ENCODE assay signal across 17 cellular contexts in genomic region chr16:22938647-22939046, GRCh38.
"Had no signal": no experiment of that assay in that cellular context is flagged by ENCODE, and none has a peak within 500 bp of the region (broad histone marks: within the 10 kb centered on the region; RNA-seq: fewer than 3 reads in every experiment).

No MANE protein-coding gene starts in this region.

- H3K9me3 ChIP-seq: gastroesophageal sphincter, ovary, right lobe of liver, thoracic aorta had no signal

- H3K4me3 Mint-ChIP-seq: activated CD4-positive, alpha-beta T cell treated with anti-CD3 and anti-CD28 coated beads, Interleukin-2, amount 10 ng/mL, durations not matched to agents 7 days and 5 days; activated T-helper 1 cell treated with anti-CD3 and anti-CD28 coated beads, Interleukin-12 subunit alpha, Interleukin-12 subunit beta, Interleukin-2, Interleukin-4 antibody, amounts not matched to agents 30 ng/mL and 10 ng/mL and 1 ng/mL, durations not matched to agents 14 hours and 24 hours and 36 hours; effector memory CD8-positive, alpha-beta T cell; stimulated activated naive CD8-positive, alpha-beta T cell treated with anti-CD3 and anti-CD28 coated beads, Interleukin-15, amount 100 ng/mL, for 72 hours had no signal

- H3K4me1 Mint-ChIP-seq: activated CD4-positive, alpha-beta T cell treated with anti-CD3 and anti-CD28 coated beads, Interleukin-2, amount 10 ng/mL, durations not matched to agents 7 days and 5 days; stimulated activated naive CD8-positive, alpha-beta T cell treated with anti-CD3 and anti-CD28 coated beads, Interleukin-15, amount 100 ng/mL, for 72 hours had no signal

- H3K27me3 ChIP-seq: ovary, right lobe of liver had no signal

- H3K4me1 ChIP-seq: gastroesophageal sphincter, right lobe of liver had no signal

- H3K36me3 ChIP-seq: gastroesophageal sphincter, ovary, right lobe of liver, thoracic aorta had no signal

- DNase-seq: activated CD4-positive, alpha-beta T cell treated with anti-CD3 and anti-CD28 coated beads, Interleukin-2, amount 10 ng/mL, durations not matched to agents 7 days and 5 days; activated CD8-positive, alpha-beta memory T cell treated with anti-CD3 and anti-CD28 coated beads, Interleukin-2, amount 50 U/mL, for 48 hours; activated naive CD4-positive, alpha-beta T cell; aorta; dermis blood vessel endothelial cell; effector memory CD8-positive, alpha-beta T cell; erythroblast; naive B cell; ovary; right lobe of liver; stimulated activated naive CD8-positive, alpha-beta T cell treated with anti-CD3 and anti-CD28 coated beads, Interleukin-15, amount 100 ng/mL, for 72 hours had no signal

- H3K4me3 ChIP-seq: gastroesophageal sphincter, ovary, right lobe of liver, thoracic aorta had no signal

- H3K27ac ChIP-seq: gastroesophageal sphincter, ovary, right lobe of liver, thoracic aorta had no signal

- H3K27ac Mint-ChIP-seq: activated CD4-positive, alpha-beta T cell treated with anti-CD3 and anti-CD28 coated beads, Interleukin-2, amount 10 ng/mL, durations not matched to agents 7 days and 5 days; activated T-helper 1 cell treated with anti-CD3 and anti-CD28 coated beads, Interleukin-12 subunit alpha, Interleukin-12 subunit beta, Interleukin-2, Interleukin-4 antibody, amounts not matched to agents 30 ng/mL and 10 ng/mL and 1 ng/mL, durations not matched to agents 14 hours and 24 hours and 36 hours; effector memory CD8-positive, alpha-beta T cell; naive B cell; stimulated activated naive CD8-positive, alpha-beta T cell treated with anti-CD3 and anti-CD28 coated beads, Interleukin-15, amount 100 ng/mL, for 72 hours had no signal

- H3K9me3 Mint-ChIP-seq: activated CD4-positive, alpha-beta T cell treated with anti-CD3 and anti-CD28 coated beads, Interleukin-2, amount 10 ng/mL, durations not matched to agents 7 days and 5 days; activated T-helper 1 cell treated with anti-CD3 and anti-CD28 coated beads, Interleukin-12 subunit alpha, Interleukin-12 subunit beta, Interleukin-2, Interleukin-4 antibody, amounts not matched to agents 30 ng/mL and 10 ng/mL and 1 ng/mL, durations not matched to agents 14 hours and 24 hours and 36 hours; effector memory CD8-positive, alpha-beta T cell; stimulated activated naive CD8-positive, alpha-beta T cell treated with anti-CD3 and anti-CD28 coated beads, Interleukin-15, amount 100 ng/mL, for 72 hours had no signal

- FAIRE-seq: islet of Langerhans, TTC549 had no signal

- H3K36me3 Mint-ChIP-seq: naive B cell had no signal

- ATAC-seq: effector memory CD8-positive, alpha-beta T cell; gastroesophageal sphincter; left lobe of liver; right lobe of liver; stimulated activated naive CD8-positive, alpha-beta T cell treated with anti-CD3 and anti-CD28 coated beads, Interleukin-15, amount 100 ng/mL, for 72 hours had no signal
